Comparison of ENCODE assay signal across 21 cellular contexts in genomic region chr17:78973792-78974520, GRCh38. TPM values are rescaled to one million over a fixed set of nuclear protein-coding genes. Genes with fewer than 3 reads are reported as not detected.
DNase-seq lines count a peak whose midpoint lies in the region; ATAC-seq and TF ChIP-seq lines count a peak whose summit lies in the region.
"Had no signal": no experiment of that assay in that cellular context is flagged by ENCODE, and none has a peak within 500 bp of the region (broad histone marks: within the 10 kb centered on the region; RNA-seq: fewer than 3 reads in every experiment).

No MANE protein-coding gene starts in this region.

- intact Hi-C loops in Right ventricle myocardium superior (cut with DNase I): no loop called here
- intact Hi-C loops in cardiac septum (cut with DNase I): loop anchor here (5.0 kb wide), 1 partner anchor 42 kb away; no protein-coding TSS in a partner anchor

- H3K4me1 ChIP-seq in upper lobe of left lung: peaks cover 30 to 54% (median 48%) of the 10 kb centered on the region in 4 donors

- no peaks in the 10 kb centered on the region for H3K9me3 ChIP-seq in upper lobe of left lung

- DNase-seq in Right ventricle myocardium superior: peak; percentile 29
- DNase-seq in cardiac septum (ENCODE audit: low spot score): no peak
- DNase-seq in mesothelial cell of epicardium (ENCODE audit: low spot score in 2 of 2, unreplicated experiment in 2 of 2): no peak
- DNase-seq in upper lobe of left lung: no peak
- no peak for DNase-seq in coronary artery (ENCODE audit: low spot score)
- DNase-seq: activated CD4-positive, alpha-beta T cell treated with anti-CD3 and anti-CD28 coated beads, Interleukin-2, amount 50 U/mL, for 1 hour; activated CD8-positive, alpha-beta memory T cell treated with anti-CD3 and anti-CD28 coated beads, Interleukin-2, amount 50 U/mL, for 48 hours; activated gamma-delta T cell; erythroblast; kidney glomerular epithelial cell; MM.1S; posterior cingulate gyrus; stimulated activated CD4-positive, alpha-beta T cell treated with anti-CD3 and anti-CD28 coated beads, Interleukin-2, amount 100 ng/mL, for 24 hours; stimulated activated naive CD4-positive, alpha-beta T cell; T-cell had no signal

- peaks cover 0 to 2% (median 0%) of the 10 kb centered on the region in 5 experiments for H3K9me3 Mint-ChIP-seq in brain
- H3K9me3 Mint-ChIP-seq in mesothelial cell of epicardium: no peaks in the 10 kb centered on the region
- H3K9me3 Mint-ChIP-seq: natural killer cell treated with Interleukin-12 subunit alpha and Interleukin-12 subunit beta and Interleukin-15 and Interleukin-18, amount 100 ng/mL, for 72 hours; T-cell had no signal

- peak overlapping the region in 1 of 5 experiments; percentile 34 for H3K4me3 Mint-ChIP-seq in brain
- no peak overlapping the region for H3K4me3 Mint-ChIP-seq in mesothelial cell of epicardium
- H3K4me3 Mint-ChIP-seq: natural killer cell treated with Interleukin-12 subunit alpha and Interleukin-12 subunit beta and Interleukin-15 and Interleukin-18, amount 100 ng/mL, for 72 hours; T-cell had no signal

- H3K27me3 ChIP-seq in upper lobe of left lung: no peaks in the 10 kb centered on the region

- peaks cover 67% of the 10 kb centered on the region for H3K4me1 Mint-ChIP-seq in brain
- H3K4me1 Mint-ChIP-seq in mesothelial cell of epicardium: peaks cover 44% of the 10 kb centered on the region

- no peak for TF ChIP-seq POLR2A in upper lobe of left lung (IDR thresholded peaks at IDR 0.05)

- H3K36me3 ChIP-seq in upper lobe of left lung: peaks cover 0 to 12% (median 5%) of the 10 kb centered on the region in 4 donors

- no peak for ATAC-seq in Right ventricle myocardium superior (ENCODE audit: poor library complexity)
- no peak for ATAC-seq in upper lobe of left lung (ENCODE audit: low FRiP score in 2 of 2)
- no peak for ATAC-seq in GM19351 (IDR thresholded peaks at IDR 0.05; ENCODE audit: unreplicated experiment)
- no peak for ATAC-seq in GM18873 (IDR thresholded peaks at IDR 0.05; ENCODE audit: low FRiP score, unreplicated experiment)
- ATAC-seq: natural killer cell treated with Interleukin-12 subunit alpha and Interleukin-12 subunit beta and Interleukin-15 and Interleukin-18, amount 100 ng/mL, for 72 hours; T-cell had no signal

- H3K27me3 Mint-ChIP-seq in brain (peaks cover 5% of the 10 kb centered on the region), mesothelial cell of epicardium (ENCODE audit: low read depth) (no peaks in the 10 kb centered on the region)
- H3K27me3 Mint-ChIP-seq: natural killer cell treated with Interleukin-12 subunit alpha and Interleukin-12 subunit beta and Interleukin-15 and Interleukin-18, amount 100 ng/mL, for 72 hours; T-cell had no signal

- H3K27ac ChIP-seq in upper lobe of left lung (peak overlapping the region in 3 of 4 donors; percentile 3 to 52 (median 51)), coronary artery (peak overlapping the region in 1 of 2 donors; percentile 88)
- H3K27ac ChIP-seq: HL-60 had no signal

- H3K36me3 Mint-ChIP-seq in brain (peaks cover 12% of the 10 kb centered on the region), mesothelial cell of epicardium (peaks cover 6% of the 10 kb centered on the region)
- H3K36me3 Mint-ChIP-seq: natural killer cell treated with Interleukin-12 subunit alpha and Interleukin-12 subunit beta and Interleukin-15 and Interleukin-18, amount 100 ng/mL, for 72 hours; T-cell had no signal

- no peak for TF ChIP-seq CTCF in brain (conservative IDR thresholded peaks at IDR 0.05)
- no peak for TF ChIP-seq CTCF in mesothelial cell of epicardium (IDR thresholded peaks at IDR 0.05; ENCODE audit: unreplicated experiment)
- no peak for TF ChIP-seq CTCF in upper lobe of left lung (IDR thresholded peaks at IDR 0.05)
- no peak for TF ChIP-seq CTCF in coronary artery (IDR thresholded peaks at IDR 0.05)

- no peak for TF ChIP-seq EP300 in upper lobe of left lung (IDR thresholded peaks at IDR 0.05)

- H3K4me3 ChIP-seq in upper lobe of left lung: no peak overlapping the region
- H3K4me3 ChIP-seq in coronary artery: no peak overlapping the region
- H3K4me3 ChIP-seq: skin epidermis had no signal

- peak overlapping the region in 3 of 5 experiments; percentile 36 to 97 (median 97) for H3K27ac Mint-ChIP-seq in brain
- peak overlapping the region; percentile 50 for H3K27ac Mint-ChIP-seq in mesothelial cell of epicardium
- H3K27ac Mint-ChIP-seq: natural killer cell treated with Interleukin-12 subunit alpha and Interleukin-12 subunit beta and Interleukin-15 and Interleukin-18, amount 100 ng/mL, for 72 hours; T-cell had no signal

- WGBS in upper lobe of left lung, 2 donors: 83 to 84% methylated on average over 21 to 23 of the region's 23 CpGs

RNA-seq across cellular contexts. Expression of gene LGALS3BP, which starts 5.8 kb away (rescaled TPM):
- total RNA-seq in Right ventricle myocardium superior (499 TPM), cardiac septum (312 TPM), mesothelial cell of epicardium (373 to 393 TPM (median 375 TPM) in 3 replicates), upper lobe of left lung (1,000 to 10,000 TPM in 1 of 6 donors, 100 to 1,000 TPM in 5; 257 to 1,111 (median 533) TPM)
- polyA plus RNA-seq in brain (ENCODE audit: insufficient read depth, low read depth, low replicate concordance): 265 TPM

RNA-seq across cellular contexts. Expression of gene CANT1, which starts 35.6 kb away (rescaled TPM):
- total RNA-seq in Right ventricle myocardium superior: 29.8 TPM
- 25.2 TPM for total RNA-seq in cardiac septum
- polyA plus RNA-seq in brain (ENCODE audit: insufficient read depth, low read depth, low replicate concordance): 64.2 TPM
- total RNA-seq in mesothelial cell of epicardium: 64.2 to 79.3 TPM (median 68.2 TPM) in 3 replicates
- total RNA-seq in upper lobe of left lung: 10 to 100 TPM; 19.5 to 77.8 (median 38.6) TPM

RNA-seq across cellular contexts. Expression of gene TIMP2, which starts 48.8 kb away (rescaled TPM):
- total RNA-seq in Right ventricle myocardium superior: 114 TPM
- total RNA-seq in cardiac septum: 95.5 TPM
- 314 TPM for polyA plus RNA-seq in brain (ENCODE audit: insufficient read depth, low read depth, low replicate concordance)
- total RNA-seq in mesothelial cell of epicardium: 106 to 109 TPM (median 106 TPM) in 3 replicates
- total RNA-seq in upper lobe of left lung: 100 to 1,000 TPM in 4 of 6 donors, 10 to 100 TPM in 2; 60.8 to 313 (median 145) TPM

RNA-seq across cellular contexts. Expression of gene C1QTNF1, which starts 50.0 kb away (rescaled TPM):
- total RNA-seq in Right ventricle myocardium superior (143 TPM), cardiac septum (92.9 TPM), mesothelial cell of epicardium (21.9 to 22.1 TPM (median 22.1 TPM) in 3 replicates), upper lobe of left lung (10 to 100 TPM in 4 of 6 donors, 1 to 10 TPM in 2; 9.3 to 30.4 (median 14.1) TPM)
- polyA plus RNA-seq in brain (ENCODE audit: insufficient read depth, low read depth, low replicate concordance): 16.9 TPM
- total RNA-seq: natural killer cell treated with Interleukin-12 subunit alpha and Interleukin-12 subunit beta and Interleukin-15 and Interleukin-18, amount 100 ng/mL, for 72 hours had no signal
